ENCODE assay signal across 1 cellular context in the genomic region with DNA sequence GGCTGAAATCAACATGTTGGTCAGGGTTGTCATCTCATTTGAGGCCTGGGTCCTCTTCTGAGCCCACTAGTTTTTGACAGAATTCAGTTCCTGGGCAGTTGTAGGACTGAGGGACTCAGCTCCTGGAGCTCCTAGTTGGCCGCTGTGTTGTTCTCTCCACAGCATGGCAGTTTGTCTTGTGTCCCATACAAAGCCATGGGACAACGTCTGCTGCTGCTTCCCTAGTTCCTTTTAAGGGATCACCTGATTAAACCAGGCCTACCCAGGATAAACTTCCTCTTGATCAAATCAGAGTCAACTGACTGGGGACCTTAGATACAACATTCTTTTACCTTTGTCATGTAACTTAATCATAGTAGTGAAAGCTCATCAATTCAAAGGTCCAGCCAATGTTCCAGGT.
TF ChIP-seq lines count a peak whose summit lies in the region.

No MANE protein-coding gene starts in this region.

TF ChIP-seq in H1, 55 proteins besides CTCF, POLR2A, EP300 and RAD21:
- TF ChIP-seq E2F6 (IDR thresholded peaks at IDR 0.05), result no peak
- TF ChIP-seq YY1 (IDR thresholded peaks at IDR 0.05; ENCODE audit: low read depth, low read length), result no peak
- no peak for TF ChIP-seq RNF2 (IDR thresholded peaks at IDR 0.05; ENCODE audit: borderline replicate concordance, low read depth, low read length, missing control alignments, poor library complexity, severe bottlenecking)
- no peak for TF ChIP-seq TCF12 (IDR thresholded peaks at IDR 0.05; ENCODE audit: low read depth, low read length)
- no peak for TF ChIP-seq RXRA (IDR thresholded peaks at IDR 0.05; ENCODE audit: insufficient read depth, low read depth, low read length)
- TF ChIP-seq SUZ12 (IDR thresholded peaks at IDR 0.05; ENCODE audit: low read length), result no peak
- no peak for TF ChIP-seq JUN (IDR thresholded peaks at IDR 0.05; ENCODE audit: low read depth, low read length)
- TF ChIP-seq, protein P1, sequence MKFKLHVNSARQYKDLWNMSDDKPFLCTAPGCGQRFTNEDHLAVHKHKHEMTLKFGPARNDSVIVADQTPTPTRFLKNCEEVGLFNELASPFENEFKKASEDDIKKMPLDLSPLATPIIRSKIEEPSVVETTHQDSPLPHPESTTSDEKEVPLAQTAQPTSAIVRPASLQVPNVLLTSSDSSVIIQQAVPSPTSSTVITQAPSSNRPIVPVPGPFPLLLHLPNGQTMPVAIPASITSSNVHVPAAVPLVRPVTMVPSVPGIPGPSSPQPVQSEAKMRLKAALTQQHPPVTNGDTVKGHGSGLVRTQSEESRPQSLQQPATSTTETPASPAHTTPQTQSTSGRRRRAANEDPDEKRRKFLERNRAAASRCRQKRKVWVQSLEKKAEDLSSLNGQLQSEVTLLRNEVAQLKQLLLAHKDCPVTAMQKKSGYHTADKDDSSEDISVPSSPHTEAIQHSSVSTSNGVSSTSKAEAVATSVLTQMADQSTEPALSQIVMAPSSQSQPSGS (IDR thresholded peaks at IDR 0.05; ENCODE audit: low read length), result no peak
- no peak for TF ChIP-seq TBP (IDR thresholded peaks at IDR 0.05; ENCODE audit: low read depth, low read length)
- no peak for TF ChIP-seq SIRT6 (IDR thresholded peaks at IDR 0.05; ENCODE audit: low read length)
- TF ChIP-seq, protein P2, sequence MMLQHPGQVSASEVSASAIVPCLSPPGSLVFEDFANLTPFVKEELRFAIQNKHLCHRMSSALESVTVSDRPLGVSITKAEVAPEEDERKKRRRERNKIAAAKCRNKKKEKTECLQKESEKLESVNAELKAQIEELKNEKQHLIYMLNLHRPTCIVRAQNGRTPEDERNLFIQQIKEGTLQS (IDR thresholded peaks at IDR 0.05; ENCODE audit: insufficient read depth, low read depth, low read length), result no peak
- no peak for TF ChIP-seq TAF1 (IDR thresholded peaks at IDR 0.05; ENCODE audit: low read depth, low read length)
- no peak for TF ChIP-seq GTF2F1 (IDR thresholded peaks at IDR 0.05; ENCODE audit: borderline replicate concordance, low read depth, low read length)
- TF ChIP-seq KDM4A (IDR thresholded peaks at IDR 0.05; ENCODE audit: low read depth, low read length, severe bottlenecking), result no peak
- no peak for TF ChIP-seq MAX (IDR thresholded peaks at IDR 0.05)
- TF ChIP-seq FOSL1 (IDR thresholded peaks at IDR 0.05; ENCODE audit: insufficient read depth, low read depth, low read length), result no peak
- TF ChIP-seq GABPA (IDR thresholded peaks at IDR 0.05; ENCODE audit: borderline replicate concordance, insufficient read depth, low read length), result no peak
- no peak for TF ChIP-seq EZH2 (IDR thresholded peaks at IDR 0.05; ENCODE audit: low read depth, low read length, severe bottlenecking)
- TF ChIP-seq SP2 (IDR thresholded peaks at IDR 0.05; ENCODE audit: low read length), result no peak
- no peak for TF ChIP-seq CEBPB (IDR thresholded peaks at IDR 0.05; ENCODE audit: low read depth, low read length)
